8 cellular contexts compared by ENCODE assay signal in the genomic region with DNA sequence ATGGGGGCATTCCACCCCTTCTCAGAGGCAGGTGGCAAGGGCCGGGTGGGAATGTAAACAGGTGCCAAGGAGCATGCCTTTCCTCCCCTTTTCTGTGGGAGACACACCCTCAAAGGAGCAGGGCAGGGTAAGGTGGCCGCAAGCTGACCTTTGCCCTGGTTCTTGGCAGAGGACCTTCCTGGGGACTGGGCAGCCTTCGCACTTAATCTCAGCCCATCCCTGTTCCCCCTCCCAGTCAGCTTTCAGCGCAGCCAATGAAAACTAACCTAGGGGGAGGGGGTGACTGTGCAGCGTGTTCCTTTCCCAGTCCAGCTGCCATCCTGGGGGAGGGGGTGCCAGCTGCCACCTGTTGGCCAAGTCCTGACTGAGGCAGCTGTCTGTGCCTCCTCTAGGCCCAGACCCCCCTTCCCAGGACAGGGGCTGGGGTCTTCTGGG. TPM values are rescaled to one million over a fixed set of nuclear protein-coding genes. Genes with fewer than 3 reads are reported as not detected.
DNase-seq lines count a peak whose midpoint lies in the region; ATAC-seq and TF ChIP-seq lines count a peak whose summit lies in the region.

No MANE protein-coding gene starts in this region.

- POLR2A ChIA-PET in HCT116 (lab: Charles Lee) (interaction anchor here (1.4 to 11.6 kb wide), 3 partner anchors 17 to 27 kb away, joined by 4 to 149 read pairs (median 9); a partner anchor contains a TSS), OCI-LY7 (lab: Charles Lee) (interaction anchor here (1.6 to 1.7 kb wide), 2 partner anchors 19 to 27 kb away, joined by 4 to 12 read pairs; a partner anchor contains a TSS)

- CTCF ChIA-PET in HCT116 (lab: Charles Lee) = interaction anchor here (13.6 kb wide), 1 partner anchor 19 kb away, joined by 207 read pairs; a partner anchor contains a TSS
- CTCF ChIA-PET in OCI-LY7 (lab: Charles Lee; ENCODE audit: unreplicated experiment) = interaction anchor here (0.5 to 3.5 kb wide), 2 partner anchors 20 to 132 kb away, joined by 3 to 18 read pairs; a partner anchor contains a TSS

- H3K4me3 ChIP-seq in HCT116 (replicated peaks in 1 of 2; ENCODE audit: low read depth in 1 of 2, low read length in 2 of 2) (peak overlapping the region; percentile 9 to 100; a peak in 1 of 4 replicates), OCI-LY7 (ENCODE audit: low read depth, low read length, poor library complexity, severe bottlenecking) (peak overlapping the region; percentile 98), epithelial cell of proximal tubule (ENCODE audit: low read depth, low read length) (peak overlapping the region; percentile 97), trophoblast cell (ENCODE audit: low read depth, low read length) (peak overlapping the region; percentile 27), heart left ventricle (no peak overlapping the region)

- H3K14ac ChIP-seq in trophoblast cell (ENCODE audit: low read length) = peak overlapping the region; percentile 90

- intact Hi-C loops in HCT116 (cut with micrococcal nuclease) = no loop called here
- intact Hi-C loops in OCI-LY7 (cut with micrococcal nuclease; ENCODE audit: unreplicated experiment) = no loop called here
- intact Hi-C loops in heart left ventricle (cut with DNase I) = no loop called here

- peak overlapping the region; percentile 95 for H2BK5ac ChIP-seq in trophoblast cell (ENCODE audit: low read depth, low read length, poor library complexity)

- ATAC-seq in HCT116 (no peak), HG03439 (IDR thresholded peaks at IDR 0.05; ENCODE audit: unreplicated experiment) (no peak), heart left ventricle (no peak), GM21381 (IDR thresholded peaks at IDR 0.05; ENCODE audit: unreplicated experiment) (no peak)

- DNase-seq in HCT116 (ENCODE audit: low read depth, low spot score) (no peak), OCI-LY7 (ENCODE audit: low spot score) (no peak), epithelial cell of proximal tubule (ENCODE audit: low read depth) (no peak), trophoblast cell (peak; percentile 65 to 76), heart left ventricle (no peak), RKO (ENCODE audit: low spot score) (no peak)

- no peak for TF ChIP-seq RAD21 in HCT116 (IDR thresholded peaks at IDR 0.05; ENCODE audit: low read depth)

- H3K9ac ChIP-seq in HCT116 (ENCODE audit: low read length) (peak overlapping the region; percentile 100), trophoblast cell (ENCODE audit: low read length) (no peak overlapping the region)

- RAD21 ChIA-PET in HCT116 (lab: Charles Lee; ENCODE audit: low non-redundant PET in 1 of 2, low total read pairs in 2 of 2, uncharacterized antibody in 2 of 2, unreplicated experiment in 2 of 2) = interaction anchor here in 1 of 2 experiments (0.6 kb wide), 1 partner anchor 20 kb away, joined by 8 read pairs; no protein-coding TSS in a partner anchor

- TF ChIP-seq CTCF in HCT116 (IDR thresholded peaks at IDR 0.05 in 2 of 3, conservative IDR thresholded peaks at IDR 0.05 in 1 of 3; ENCODE audit: borderline replicate concordance in 1 of 3, insufficient read depth in 1 of 3, low read depth in 2 of 3, low read length in 2 of 3) (no peak), OCI-LY7 (conservative IDR thresholded peaks at IDR 0.05; ENCODE audit: low read length) (no peak), epithelial cell of proximal tubule (conservative IDR thresholded peaks at IDR 0.05; ENCODE audit: low read depth, low read length) (peak; percentile 4), heart left ventricle (IDR thresholded peaks at IDR 0.05) (no peak)

- peak overlapping the region; percentile 99 for H3K4me2 ChIP-seq in HCT116 (ENCODE audit: low read length)
- H3K4me2 ChIP-seq in OCI-LY7 (ENCODE audit: low read length) = peak overlapping the region; percentile 96
- H3K4me2 ChIP-seq in trophoblast cell (ENCODE audit: low read length) = peak overlapping the region; percentile 66

- peak overlapping the region; percentile 73 for H2BK12ac ChIP-seq in trophoblast cell (ENCODE audit: low read length)

- H2AK5ac ChIP-seq in trophoblast cell (ENCODE audit: low read length) = peak overlapping the region; percentile 75

- H3K9me3 ChIP-seq in HCT116 (ENCODE audit: control insufficient read depth in 1 of 2, insufficient read depth in 1 of 2, low read depth in 1 of 2, low read length in 2 of 2) (no peaks in the 10 kb centered on the region), OCI-LY7 (ENCODE audit: low read length) (no peaks in the 10 kb centered on the region), trophoblast cell (ENCODE audit: insufficient read depth, low read depth, low read length) (peaks cover 2% of the 10 kb centered on the region), heart left ventricle (no peaks in the 10 kb centered on the region)

- no peak overlapping the region for H2AFZ ChIP-seq in HCT116 (ENCODE audit: low read depth, low read length, poor library complexity, severe bottlenecking)
- no peak overlapping the region for H2AFZ ChIP-seq in OCI-LY7 (ENCODE audit: low read length)
- no peak overlapping the region for H2AFZ ChIP-seq in trophoblast cell (ENCODE audit: insufficient read depth, low read length, poor library complexity)

- no peak overlapping the region for H3K23ac ChIP-seq in trophoblast cell (ENCODE audit: low read length)

- H4K12ac ChIP-seq in trophoblast cell (ENCODE audit: low read depth, low read length) = peak overlapping the region; percentile 56

- H3K79me1 ChIP-seq in trophoblast cell (ENCODE audit: low read length) = peaks cover 51% of the 10 kb centered on the region

- H3K4me1 ChIP-seq in HCT116 (ENCODE audit: control insufficient read depth in 1 of 2, insufficient read depth in 2 of 2, low read length in 2 of 2) (peaks cover 34 to 66% of the 10 kb centered on the region in 2 experiments), OCI-LY7 (ENCODE audit: insufficient read depth, low read length, poor library complexity, severe bottlenecking) (peaks cover 55% of the 10 kb centered on the region), trophoblast cell (ENCODE audit: control insufficient read depth in 1 of 2, insufficient read depth in 2 of 2, low read length in 2 of 2) (peaks cover 32 to 41% of the 10 kb centered on the region in 2 experiments), heart left ventricle (peaks cover 0 to 67% (median 39%) of the 10 kb centered on the region in 12 donors)

- H3K27me3 ChIP-seq in HCT116 (ENCODE audit: insufficient read depth, low read length) (no peaks in the 10 kb centered on the region), trophoblast cell (ENCODE audit: insufficient read depth, low read length) (no peaks in the 10 kb centered on the region), heart left ventricle (no peaks in the 10 kb centered on the region)

- H3K27ac ChIP-seq in HCT116 (ENCODE audit: low read depth, low read length) (peak overlapping the region; percentile 98), OCI-LY7 (ENCODE audit: low read depth, low read length, poor library complexity, severe bottlenecking) (peak overlapping the region; percentile 95), trophoblast cell (ENCODE audit: low read depth, low read length) (peak overlapping the region; percentile 100), heart left ventricle (no peak overlapping the region)

- H3K4ac ChIP-seq in trophoblast cell (ENCODE audit: low read depth, low read length) = peak overlapping the region; percentile 66

- H3K36me3 ChIP-seq in HCT116 (ENCODE audit: control insufficient read depth in 1 of 2, insufficient read depth in 2 of 2, low read length in 2 of 2) (peaks cover 29 to 57% of the 10 kb centered on the region in 2 experiments), OCI-LY7 (ENCODE audit: insufficient read depth, low read length) (peaks cover 72% of the 10 kb centered on the region), trophoblast cell (ENCODE audit: control insufficient read depth in 1 of 2, insufficient read depth in 2 of 2, low read length in 2 of 2) (peaks cover 52 to 66% of the 10 kb centered on the region in 2 experiments), heart left ventricle (peaks cover 0 to 20% (median 4%) of the 10 kb centered on the region in 9 donors)

- H3K79me2 ChIP-seq in HCT116 (ENCODE audit: insufficient read depth, low read length) (peaks cover 62% of the 10 kb centered on the region), OCI-LY7 (ENCODE audit: insufficient read depth, low read depth, low read length) (peaks cover 39% of the 10 kb centered on the region), trophoblast cell (ENCODE audit: control insufficient read depth, insufficient read depth, low read length, poor library complexity) (peaks cover 35% of the 10 kb centered on the region)

- peak overlapping the region; percentile 89 for H3K18ac ChIP-seq in trophoblast cell (ENCODE audit: low read length)

- H4K20me1 ChIP-seq in HCT116 (ENCODE audit: insufficient read depth) (peaks cover 32% of the 10 kb centered on the region; the same call in 1 of the 2 replicates), OCI-LY7 (ENCODE audit: insufficient read depth, low read length) (peaks cover 30% of the 10 kb centered on the region)

- H4K8ac ChIP-seq in trophoblast cell (ENCODE audit: low read depth, low read length) = peak overlapping the region; percentile 75

- H3K9me2 ChIP-seq in HCT116 (ENCODE audit: insufficient read depth) = no peaks in the 10 kb centered on the region
- H3K9me2 ChIP-seq in OCI-LY7 (ENCODE audit: insufficient read depth, low read length) = no peaks in the 10 kb centered on the region

- TF ChIP-seq POLR2A in HCT116 (IDR thresholded peaks at IDR 0.05; ENCODE audit: borderline replicate concordance, extremely low read depth, insufficient read depth, insufficient read length) (no peak), heart left ventricle (IDR thresholded peaks at IDR 0.05) (no peak)

- H2BK120ac ChIP-seq in trophoblast cell (ENCODE audit: insufficient read depth, low read length, poor library complexity) = peak overlapping the region; percentile 59

- H4K91ac ChIP-seq in trophoblast cell (ENCODE audit: low read depth, low read length) = peak overlapping the region; percentile 99

- WGBS in trophoblast cell (ENCODE audit: extremely low coverage, insufficient coverage, insufficient read length) = no CpG with 5 or more reads among the region's 5 CpGs
- 55 to 76% (median 71%) methylated on average over 4 to 5 of the region's 5 CpGs for WGBS in heart left ventricle, 4 donors

- BruUV-seq in HCT116 (replicated peaks; lab: Mats Ljungman, UMichigan) (no TSS peak), OCI-LY7 (replicated peaks; lab: Mats Ljungman, UMichigan) (no TSS peak)

RNA-seq across cellular contexts. Expression of a gene that starts 2.8 kb away (rescaled TPM):
- 127 TPM for total RNA-seq in HCT116 (2021; ENCODE audit: unreplicated experiment)
- polyA plus RNA-seq in HCT116 (2012) = 77.8 and 117 TPM in 2 replicates
- total RNA-seq in OCI-LY7 (2014; rRNA removed; shearing (Covaris generic)) = 73.6 and 105 TPM in 2 replicates
- 116 and 123 TPM in 2 replicates for total RNA-seq in OCI-LY7 (2022)
- total RNA-seq in epithelial cell of proximal tubule = 86.4 and 108 TPM in 2 replicates
- 192 and 199 TPM in 2 replicates for polyA plus RNA-seq in trophoblast cell (2013)
- total RNA-seq in heart left ventricle = 10 to 100 TPM in 1 of 9 donors, 1 to 10 TPM in 8; 1.5 to 11.5 (median 2.7) TPM
- 1 to 10 TPM; 1.9 to 4.5 TPM for polyA plus RNA-seq in heart left ventricle

RNA-seq across cellular contexts. Expression of a gene that starts 18.0 kb away (rescaled TPM):
- total RNA-seq in HCT116 (2021; ENCODE audit: unreplicated experiment) (7.0 TPM), OCI-LY7 (2022) (14.0 and 15.1 TPM in 2 replicates), epithelial cell of proximal tubule (4.3 and 8.4 TPM in 2 replicates), heart left ventricle (1 to 10 TPM in 5 of 9 donors, under 1 TPM in 4; 0.28 to 2.8 (median 1.2) TPM)
- 3.4 and 4.3 TPM in 2 replicates for polyA plus RNA-seq in HCT116 (2012)
- total RNA-seq in OCI-LY7 (2014; rRNA removed; shearing (Covaris generic)) = 12.2 and 17.0 TPM in 2 replicates
- 3.8 and 4.4 TPM in 2 replicates for polyA plus RNA-seq in trophoblast cell (2013)
- polyA plus RNA-seq in heart left ventricle = 1 to 10 TPM; 1.0 to 1.1 TPM

RNA-seq across cellular contexts. Expression of a gene that starts 20.6 kb away (rescaled TPM):
- total RNA-seq in HCT116 (2021; ENCODE audit: unreplicated experiment) (28.3 TPM), OCI-LY7 (2022) (2.5 and 3.4 TPM in 2 replicates), epithelial cell of proximal tubule (14.5 and 14.7 TPM in 2 replicates), heart left ventricle (1 to 10 TPM in 7 of 9 donors, under 1 TPM in 2; 0.52 to 4.8 (median 1.7) TPM)
- 29.5 and 30.0 TPM in 2 replicates for polyA plus RNA-seq in HCT116 (2012)
- total RNA-seq in OCI-LY7 (2014; rRNA removed; shearing (Covaris generic)) = 0.28 and 1.6 TPM in 2 replicates
- 29.4 and 32.8 TPM in 2 replicates for polyA plus RNA-seq in trophoblast cell (2013)
- 10 to 100 TPM in 1 of 2 donors, 1 to 10 TPM in 1; 2.5 to 11.7 TPM for polyA plus RNA-seq in heart left ventricle

RNA-seq across cellular contexts. Expression of a gene that starts 26.8 kb away (rescaled TPM):
- total RNA-seq in HCT116 (2021; ENCODE audit: unreplicated experiment) (2,087 TPM), OCI-LY7 (2022) (2,557 and 2,633 TPM in 2 replicates), epithelial cell of proximal tubule (746 and 818 TPM in 2 replicates), heart left ventricle (1,000 to 10,000 TPM in 1 of 9 donors, 100 to 1,000 TPM in 8; 255 to 1,006 (median 869) TPM)
- polyA plus RNA-seq in HCT116 (2012) = 2,586 and 3,141 TPM in 2 replicates
- total RNA-seq in OCI-LY7 (2014; rRNA removed; shearing (Covaris generic)) = 930 and 1,152 TPM in 2 replicates
- 2,630 and 2,632 TPM in 2 replicates for polyA plus RNA-seq in trophoblast cell (2013)
- polyA plus RNA-seq in heart left ventricle = 1,000 to 10,000 TPM in 1 of 2 donors, 100 to 1,000 TPM in 1; 458 to 1,439 TPM

RNA-seq across cellular contexts. Expression of a gene that starts 29.0 kb away (rescaled TPM):
- total RNA-seq in HCT116 (2021; ENCODE audit: unreplicated experiment) = 0.59 TPM
- polyA plus RNA-seq in HCT116 (2012) = 0.16 and 0.57 TPM in 2 replicates
- 0.22 TPM in 1 of 2 replicates, not detected in the other for total RNA-seq in OCI-LY7 (2014; rRNA removed; shearing (Covaris generic))
- 0.46 and 0.99 TPM in 2 replicates for total RNA-seq in OCI-LY7 (2022)
- 558 and 649 TPM in 2 replicates for total RNA-seq in epithelial cell of proximal tubule
- 107 and 110 TPM in 2 replicates for polyA plus RNA-seq in trophoblast cell (2013)
- total RNA-seq in heart left ventricle = 10 to 100 TPM; 11.5 to 31.7 (median 14.9) TPM
- polyA plus RNA-seq in heart left ventricle = 10 to 100 TPM; 17.7 to 25.1 TPM

Comparison
In these comparisons a context has a peak if more than half of its experiments do, and no peak if none do; other contexts are left out.
1. DNase-seq: peak in trophoblast cell (2 of 2); none in HCT116 (single experiment), OCI-LY7 (single experiment), epithelial cell of proximal tubule (single experiment), heart left ventricle (0 of 5) and RKO (single experiment).
2. H3K27ac ChIP-seq: peak in HCT116 (single experiment), OCI-LY7 (single experiment) and trophoblast cell (single experiment); none in heart left ventricle (0 of 12).
3. H3K4me3 ChIP-seq: peak in HCT116 (2 of 2), OCI-LY7 (single experiment), epithelial cell of proximal tubule (single experiment) and trophoblast cell (single experiment); none in heart left ventricle (0 of 12).
4. Peak in every context shown above with its lines, with median percentiles within 50 percentile points of each other: H3K4me2 ChIP-seq.